Comparison of ENCODE assay signal across 10 cellular contexts in the genomic region with DNA sequence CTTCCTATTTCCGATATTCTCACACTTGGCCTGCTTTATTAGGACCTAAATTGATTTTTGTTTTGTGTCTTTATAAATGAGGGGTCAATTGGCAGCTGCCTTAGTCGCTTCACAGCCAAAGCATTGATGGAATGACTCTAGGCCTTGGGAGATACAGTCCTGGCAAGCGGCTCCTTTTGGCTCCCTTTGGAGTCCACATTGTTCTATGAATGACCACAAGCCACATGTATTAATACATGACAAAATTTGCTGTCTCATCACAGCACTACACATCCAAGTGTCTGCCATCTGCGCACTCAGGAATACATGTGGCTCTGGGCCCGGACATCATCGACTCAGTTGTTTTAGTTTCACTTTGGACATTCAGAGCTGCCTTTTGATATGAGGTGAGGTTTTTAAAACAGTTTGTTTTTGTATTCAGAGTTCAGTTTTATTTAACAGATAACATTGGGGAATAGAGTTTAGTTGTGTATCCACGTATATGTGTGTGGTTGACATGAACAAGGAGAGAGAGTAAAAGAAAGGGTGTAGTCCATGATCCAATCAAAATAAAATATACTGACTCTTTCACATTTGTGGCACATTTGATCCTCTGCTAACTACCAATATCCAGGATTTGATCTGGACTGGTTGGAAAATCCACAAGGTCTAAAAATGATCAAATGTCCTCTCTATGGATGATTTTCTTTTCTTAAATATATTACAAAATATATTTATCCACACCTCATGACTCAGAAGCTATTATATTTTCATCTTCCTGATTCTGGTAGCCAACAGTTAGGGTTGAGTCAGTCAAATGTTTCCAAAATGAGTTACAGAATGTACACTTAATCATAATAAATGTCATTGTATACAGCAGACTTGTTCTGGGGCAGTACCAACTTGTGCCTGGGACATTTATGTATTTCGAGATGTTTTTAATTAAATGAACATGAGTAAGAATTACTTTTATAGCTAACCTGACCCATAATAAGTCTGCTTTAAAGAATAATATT.
A peak's percentile ranks its signal among the peaks of the same experiment; 100 is the strongest.
DNase-seq lines count a peak whose midpoint lies in the region; ATAC-seq, FAIRE-seq and TF ChIP-seq lines count a peak whose summit lies in the region.
"Had no signal": no experiment of that assay in that cellular context is flagged by ENCODE, and none has a peak within 500 bp of the region (broad histone marks: within the 10 kb centered on the region; RNA-seq: fewer than 3 reads in every experiment).

No MANE protein-coding gene starts in this region.

- H3K9me3 ChIP-seq in heart left ventricle = no peaks in the 10 kb centered on the region
- no peaks in the 10 kb centered on the region for H3K9me3 ChIP-seq in upper lobe of left lung

- H3K4me3 Mint-ChIP-seq in activated naive CD8-positive, alpha-beta T cell = no peak overlapping the region

- WGBS in heart left ventricle, 4 donors = 66 to 83% (median 78%) methylated on average over 8 of the region's 8 CpGs
- WGBS in upper lobe of left lung, 2 donors = 82 to 84% methylated on average over 8 of the region's 8 CpGs

- intact Hi-C loops in Right ventricle myocardium inferior (cut with DNase I) (no loop called here), heart left ventricle (cut with DNase I) (no loop called here)

- H3K4me1 ChIP-seq in heart left ventricle (no peaks in the 10 kb centered on the region), upper lobe of left lung (peaks cover 0 to 3% (median 0%) of the 10 kb centered on the region in 4 donors)

- H3K27ac Mint-ChIP-seq in activated naive CD8-positive, alpha-beta T cell = peak overlapping the region; percentile 80

- no peaks in the 10 kb centered on the region for H3K36me3 Mint-ChIP-seq in activated naive CD8-positive, alpha-beta T cell

- no peak for TF ChIP-seq POLR2A in heart left ventricle (IDR thresholded peaks at IDR 0.05)
- TF ChIP-seq POLR2A in upper lobe of left lung (IDR thresholded peaks at IDR 0.05) = no peak

- ATAC-seq in Right ventricle myocardium inferior = peak; percentile 26
- ATAC-seq in heart left ventricle = no peak
- peak; percentile 31 to 83 for ATAC-seq in upper lobe of left lung (ENCODE audit: low FRiP score in 2 of 2)
- no peak for ATAC-seq in GM19397 (IDR thresholded peaks at IDR 0.05; ENCODE audit: unreplicated experiment)
- ATAC-seq in HG02642 (IDR thresholded peaks at IDR 0.05; ENCODE audit: poor library complexity, unreplicated experiment) = no peak

- H3K4me3 ChIP-seq in heart left ventricle (peak overlapping the region in 4 of 12 donors; percentile 1 to 37 (median 16)), upper lobe of left lung (no peak overlapping the region)

- H3K27me3 Mint-ChIP-seq in activated naive CD8-positive, alpha-beta T cell = no peaks in the 10 kb centered on the region

- DNase-seq in Right ventricle myocardium inferior (ENCODE audit: missing footprints) (no peak), heart left ventricle (no peak), glomerular visceral epithelial cell (ENCODE audit: extremely low spot score) (peak; percentile 25), upper lobe of left lung (no peak), HTR-8/SVneo (ENCODE audit: insufficient read length, low spot score) (no peak)
- DNase-seq: activated effector memory CD4-positive, alpha-beta T cell treated with Interleukin-2 at 50 U/mL for 16 hours; stimulated activated CD4-positive, alpha-beta T cell treated with anti-CD3 and anti-CD28 coated beads, Interleukin-4, amount 100 ng/mL, for 24 hours had no signal

- H3K27me3 ChIP-seq in heart left ventricle = peaks cover 0 to 3% (median 0%) of the 10 kb centered on the region in 9 donors
- H3K27me3 ChIP-seq in upper lobe of left lung = peaks cover 0 to 2% (median 0%) of the 10 kb centered on the region in 4 donors

- no peaks in the 10 kb centered on the region for H3K36me3 ChIP-seq in heart left ventricle
- no peaks in the 10 kb centered on the region for H3K36me3 ChIP-seq in upper lobe of left lung

- TF ChIP-seq CTCF in heart left ventricle (IDR thresholded peaks at IDR 0.05) = no peak
- no peak for TF ChIP-seq CTCF in upper lobe of left lung (IDR thresholded peaks at IDR 0.05)

- H3K27ac ChIP-seq in heart left ventricle (no peak overlapping the region), upper lobe of left lung (no peak overlapping the region)

- no peaks in the 10 kb centered on the region for H3K9me3 Mint-ChIP-seq in activated naive CD8-positive, alpha-beta T cell (ENCODE audit: low read depth)

- TF ChIP-seq EP300 in upper lobe of left lung (IDR thresholded peaks at IDR 0.05) = no peak

- no peak for FAIRE-seq in HTR-8/SVneo (lab: Jason Lieb, UNC)

- peaks cover 61% of the 10 kb centered on the region for H3K4me1 Mint-ChIP-seq in activated naive CD8-positive, alpha-beta T cell (ENCODE audit: low read depth)

Comparison
In these comparisons a context has a peak if more than half of its experiments do, and no peak if none do; other contexts are left out.
1. ATAC-seq: peak in Right ventricle myocardium inferior (single experiment) and upper lobe of left lung (2 of 2); none in heart left ventricle (0 of 4), GM19397 (single experiment) and HG02642 (single experiment).